1 cellular context compared by ENCODE assay signal in genomic region chr7:66731986-66732385, GRCh38.
TF ChIP-seq lines count a peak whose summit lies in the region.

No MANE protein-coding gene starts in this region.

TF ChIP-seq in GM12878, 131 proteins besides CTCF, POLR2A, EP300 and RAD21 (continued from another document):
- no peak for TF ChIP-seq BCLAF1 (IDR thresholded peaks at IDR 0.05)
- TF ChIP-seq SMARCA5 (IDR thresholded peaks at IDR 0.05), result no peak
- no peak for TF ChIP-seq PRDM15 (CRISPR knock-in tag; IDR thresholded peaks at IDR 0.05)
- TF ChIP-seq BCL3 (IDR thresholded peaks at IDR 0.05; ENCODE audit: borderline replicate concordance, insufficient read depth, low read depth, low read length, poor library complexity, severe bottlenecking), result no peak
- TF ChIP-seq FOXM1 (IDR thresholded peaks at IDR 0.05; ENCODE audit: low read depth, low read length), result no peak
- no peak for TF ChIP-seq CUX1 (IDR thresholded peaks at IDR 0.05; ENCODE audit: insufficient replicate concordance, low read depth, low read length)
- TF ChIP-seq ZNF24 (IDR thresholded peaks at IDR 0.05), result no peak
- no peak for TF ChIP-seq PKNOX1 (IDR thresholded peaks at IDR 0.05)
- TF ChIP-seq HDAC6 (IDR thresholded peaks at IDR 0.05; ENCODE audit: unreplicated experiment), result no peak
- no peak for TF ChIP-seq TAF1 (IDR thresholded peaks at IDR 0.05; ENCODE audit: borderline replicate concordance, low read depth, low read length)
- no peak for TF ChIP-seq SMAD1 (IDR thresholded peaks at IDR 0.05; ENCODE audit: low read depth, partially characterized antibody)
- no peak for TF ChIP-seq BRCA1 (IDR thresholded peaks at IDR 0.05; ENCODE audit: low read depth, low read length)
